ENCODE assay signal across 26 cellular contexts in the genomic region with DNA sequence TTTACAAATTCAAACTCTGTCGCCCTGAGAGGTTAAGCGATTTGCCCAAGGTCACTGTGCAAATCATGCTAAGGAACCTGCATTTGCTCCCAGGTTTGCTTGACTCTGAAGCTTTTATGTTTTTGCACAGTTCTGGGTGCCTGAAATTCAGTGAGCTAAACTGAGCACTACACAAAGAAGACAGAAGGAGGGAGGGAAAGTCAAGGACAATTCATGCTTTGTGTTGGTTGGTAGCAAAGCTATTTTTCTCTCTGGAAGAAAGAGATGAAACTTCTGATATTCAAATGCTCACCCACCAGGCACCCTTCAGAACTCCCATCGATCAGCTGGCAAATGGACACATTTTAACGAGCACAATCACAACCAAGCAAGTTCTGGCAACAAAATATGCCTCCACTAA.
"Had no signal": no experiment of that assay in that cellular context is flagged by ENCODE, and none has a peak within 500 bp of the region (broad histone marks: within the 10 kb centered on the region; RNA-seq: fewer than 3 reads in every experiment).

No MANE protein-coding gene starts in this region.

- ATAC-seq: foreskin keratinocyte; left lobe of liver; naive thymus-derived CD4-positive, alpha-beta T cell; right cardiac atrium; stimulated activated effector memory CD8-positive, alpha-beta T cell treated with anti-CD3 and anti-CD28 coated beads, Interleukin-12 subunit alpha, Interleukin-12 subunit beta, amount 100 ng/mL, for 72 hours; upper lobe of right lung had no signal

- H3K4me1 Mint-ChIP-seq: naive thymus-derived CD4-positive, alpha-beta T cell; nephron; neural progenitor cell; stimulated activated effector memory CD8-positive, alpha-beta T cell treated with anti-CD3 and anti-CD28 coated beads, Interleukin-12 subunit alpha, Interleukin-12 subunit beta, amount 100 ng/mL, for 72 hours had no signal

- H3K27me3 Mint-ChIP-seq: dendritic cell treated with granulocyte-macrophage colony-stimulating factor and Interleukin-4, amounts not matched to agents 40 ng/mL and 50 ng/mL, for 4 days had no signal

- H3K9me3 Mint-ChIP-seq: nephron had no signal

- H3K27ac Mint-ChIP-seq: dendritic cell treated with granulocyte-macrophage colony-stimulating factor and Interleukin-4, amounts not matched to agents 40 ng/mL and 50 ng/mL, for 4 days; mesothelial cell of epicardium; naive thymus-derived CD4-positive, alpha-beta T cell; nephron; neural progenitor cell; stimulated activated effector memory CD8-positive, alpha-beta T cell treated with anti-CD3 and anti-CD28 coated beads, Interleukin-12 subunit alpha, Interleukin-12 subunit beta, amount 100 ng/mL, for 72 hours had no signal

- H3K36me3 Mint-ChIP-seq: mesothelial cell of epicardium; naive thymus-derived CD4-positive, alpha-beta T cell; neural progenitor cell; stimulated activated effector memory CD8-positive, alpha-beta T cell treated with anti-CD3 and anti-CD28 coated beads, Interleukin-12 subunit alpha, Interleukin-12 subunit beta, amount 100 ng/mL, for 72 hours had no signal

- H3K27ac ChIP-seq: colonic mucosa, esophagus muscularis mucosa, foreskin keratinocyte, hepatocyte, neural progenitor cell, parathyroid adenoma, prostate gland, sigmoid colon, stomach, transverse colon, upper lobe of right lung, uterus had no signal

- DNase-seq: central memory CD4-positive, alpha-beta T cell; colonic mucosa; effector memory CD4-positive, alpha-beta T cell; foreskin keratinocyte; islet precursor cell; kidney glomerular epithelial cell; naive thymus-derived CD4-positive, alpha-beta T cell; right cardiac atrium; sigmoid colon; stimulated activated CD4-positive, alpha-beta T cell treated with anti-CD3 and anti-CD28 coated beads, Interleukin-2, amount 100 ng/mL, for 24 hours; stimulated activated CD4-positive, alpha-beta T cell treated with anti-CD3 and anti-CD28 coated beads, Interleukin-4, amount 100 ng/mL, for 24 hours; stimulated activated naive CD4-positive, alpha-beta T cell treated with Interleukin-2 at 50 U/mL for 16 hours; stomach; transverse colon; upper lobe of right lung; uterus had no signal

- H3K4me3 Mint-ChIP-seq: dendritic cell treated with granulocyte-macrophage colony-stimulating factor and Interleukin-4, amounts not matched to agents 40 ng/mL and 50 ng/mL, for 4 days; mesothelial cell of epicardium; naive thymus-derived CD4-positive, alpha-beta T cell; nephron; neural progenitor cell; stimulated activated effector memory CD8-positive, alpha-beta T cell treated with anti-CD3 and anti-CD28 coated beads, Interleukin-12 subunit alpha, Interleukin-12 subunit beta, amount 100 ng/mL, for 72 hours had no signal
